ENCODE assay signal across 20 cellular contexts in the genomic region with DNA sequence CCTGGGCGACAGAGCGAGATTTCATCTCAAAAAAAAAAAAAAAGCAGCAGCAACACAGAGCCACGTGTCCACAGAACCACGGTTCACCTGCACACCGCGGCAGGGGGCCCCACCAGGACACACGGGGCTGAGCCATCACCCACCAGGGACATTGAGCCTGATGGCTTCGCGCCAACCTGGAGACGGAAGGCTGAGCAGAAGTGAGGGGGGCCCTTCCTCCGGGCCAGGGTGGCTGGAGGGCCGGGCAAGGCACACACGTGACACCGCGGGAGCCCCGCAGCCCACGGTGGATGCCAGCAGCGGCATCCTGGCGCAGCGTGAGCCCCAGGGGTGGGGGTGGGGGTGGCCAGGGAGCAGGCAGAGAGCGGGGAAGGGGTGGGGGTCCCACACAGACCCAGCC.
"Had no signal": no experiment of that assay in that cellular context is flagged by ENCODE, and none has a peak within 500 bp of the region (broad histone marks: within the 10 kb centered on the region; RNA-seq: fewer than 3 reads in every experiment).

No MANE protein-coding gene starts in this region.

- H3K4me1 ChIP-seq: pancreas, right lobe of liver had no signal

- H3K9me3 ChIP-seq: neutrophil, pancreas, right lobe of liver, thoracic aorta, tibial nerve, upper lobe of left lung had no signal

- H3K4me3 Mint-ChIP-seq: memory B cell, natural killer cell had no signal

- ATAC-seq: natural killer cell; stimulated activated naive CD8-positive, alpha-beta T cell treated with anti-CD3 and anti-CD28 coated beads, Interleukin-15, Interleukin-2, amounts not matched to agents 100 U/mL and 50 U/mL, for 24 hours had no signal

- H3K4me3 ChIP-seq: dorsolateral prefrontal cortex, lung, pancreas, right lobe of liver, thoracic aorta, tibial nerve, upper lobe of left lung had no signal

- H3K27me3 Mint-ChIP-seq: memory B cell had no signal

- H3K36me3 Mint-ChIP-seq: natural killer cell had no signal

- H3K27me3 ChIP-seq: dorsolateral prefrontal cortex, neutrophil, pancreas, right lobe of liver, tibial nerve, upper lobe of left lung had no signal

- H3K27ac ChIP-seq: dorsolateral prefrontal cortex, pancreas, right lobe of liver, thoracic aorta, tibial nerve, upper lobe of left lung had no signal

- H3K27ac Mint-ChIP-seq: memory B cell, natural killer cell had no signal

- DNase-seq: cortex of kidney; dorsolateral prefrontal cortex; effector CD4-positive, alpha-beta T cell; hypothalamus; natural killer cell; retina; right lobe of liver; small intestine; stimulated activated CD4-positive, alpha-beta T cell treated with anti-CD3 and anti-CD28 coated beads, Interleukin-12 subunit alpha, Interleukin-12 subunit beta, amount 100 ng/mL, for 4 hours; stimulated activated CD4-positive, alpha-beta T cell treated with anti-CD3 and anti-CD28 coated beads, Interleukin-1b, Interleukin-23, amount 100 ng/mL, for 48 hours; stimulated activated CD4-positive, alpha-beta T cell treated with anti-CD3 and anti-CD28 coated beads, Interleukin-4, amount 100 ng/mL, for 1 hour; stimulated activated CD8-positive, alpha-beta memory T cell treated with anti-CD3 and anti-CD28 coated beads, Interleukin-4, amount 100 ng/mL, for 48 hours; stimulated activated naive CD8-positive, alpha-beta T cell treated with anti-CD3 and anti-CD28 coated beads, Interleukin-15, Interleukin-2, amounts not matched to agents 100 U/mL and 50 U/mL, for 24 hours had no signal
